In genomic region chr20:20052074-20052970, GRCh38 we compare ENCODE assay signal across 1 cellular context.
TF ChIP-seq lines count a peak whose summit lies in the region.

A gene with protein sequence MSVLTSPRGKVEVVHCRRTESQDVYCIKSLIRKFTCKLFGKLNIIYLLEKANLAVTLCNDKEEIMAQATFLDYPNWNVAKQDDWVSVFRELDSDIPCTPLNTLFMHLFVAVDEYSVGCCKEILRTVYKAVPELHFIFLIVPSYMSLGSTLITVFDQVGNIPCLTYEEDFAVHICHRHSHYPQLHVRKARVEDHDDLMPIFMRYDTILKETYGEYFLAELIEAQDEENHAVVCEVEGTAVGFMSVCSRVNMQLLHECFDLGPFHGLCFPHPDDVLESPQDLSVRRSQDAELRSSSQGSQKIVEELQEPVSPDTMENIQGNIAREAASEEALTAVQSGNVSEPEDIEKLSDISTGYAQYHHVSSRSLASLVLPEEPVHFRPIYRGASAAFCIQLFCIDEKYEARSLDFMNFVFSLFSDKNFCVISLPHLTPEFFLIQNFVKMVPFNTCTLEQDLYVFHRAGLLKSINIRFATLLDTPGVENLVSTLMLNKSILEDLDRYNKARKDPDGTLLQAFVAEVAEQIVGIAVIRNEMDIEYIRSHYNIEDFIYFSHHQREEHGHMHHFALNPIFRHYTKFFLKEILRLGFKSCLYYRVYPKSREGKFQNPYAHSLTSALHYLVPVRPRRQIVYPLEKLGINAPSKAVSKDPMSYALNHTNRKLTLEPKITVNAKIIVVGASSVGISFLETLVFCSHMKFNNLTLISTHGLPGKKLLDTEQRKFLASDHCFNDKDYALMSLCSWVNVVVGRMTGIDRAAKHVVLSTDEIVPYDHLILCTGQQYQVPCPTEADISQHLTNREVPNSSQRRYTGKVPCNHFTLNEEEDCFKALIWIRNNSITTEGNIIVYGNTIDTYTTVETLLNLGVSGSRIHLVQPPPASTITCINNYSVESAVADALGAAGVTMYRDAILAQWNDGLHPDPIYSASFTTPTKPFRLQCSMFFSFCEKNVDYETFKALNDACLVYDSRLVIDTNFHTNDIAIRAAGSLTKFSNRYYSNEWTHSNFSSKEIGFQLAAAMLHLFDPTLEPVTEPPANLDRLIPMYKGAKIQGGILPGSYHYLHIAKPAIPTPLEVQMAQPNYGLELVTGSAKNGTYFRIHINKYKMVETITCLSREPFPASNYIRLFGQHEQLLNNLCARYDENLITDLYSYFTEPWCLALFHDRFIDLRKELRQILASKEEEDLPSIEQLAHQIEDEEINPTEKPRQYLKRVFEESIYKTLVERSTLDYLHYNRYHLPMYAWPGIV (plus strand): TSS chr20:20052532. CDS start chr20:20056654, 4,122 bp downstream.
TSS of gene CRNKL1 (minus strand) at chr20:20052466. CDS start at chr20:20052342, 124 bp downstream.

TF ChIP-seq in K562, 482 proteins besides CTCF, POLR2A, EP300 and RAD21 (continued from another document and continues in another):
- no peak for TF ChIP-seq CEBPZ (IDR thresholded peaks at IDR 0.05; ENCODE audit: borderline replicate concordance, low read depth, low read length)
- TF ChIP-seq UBTF (IDR thresholded peaks at IDR 0.05; ENCODE audit: borderline replicate concordance in 1 of 2, low read depth in 2 of 2, low read length in 2 of 2) = 0 out of 4 replicates have a peak, but pooled peaks of 1 of the 2 experiments have one; percentile 15
- no peak for TF ChIP-seq ZFP30 (CRISPR knock-in tag; IDR thresholded peaks at IDR 0.05; ENCODE audit: borderline replicate concordance)
- TF ChIP-seq SIN3B (IDR thresholded peaks at IDR 0.05; ENCODE audit: low read depth) = peak; percentile 58; the same call in 1 of the 2 replicates
- TF ChIP-seq YY1 (IDR thresholded peaks at IDR 0.05; ENCODE audit: borderline replicate concordance in 1 of 3, control insufficient read depth in 1 of 3, extremely low read depth in 1 of 3, insufficient read depth in 3 of 3, insufficient read length in 1 of 3, insufficient replicate concordance in 2 of 3, low read depth in 1 of 3, low read length in 2 of 3) = peak in 2 of 3 experiments; percentile 53 to 75
- TF ChIP-seq ATF1 (CRISPR knock-in tag; IDR thresholded peaks at IDR 0.05) = no peak
- TF ChIP-seq ATF1 (tag; IDR thresholded peaks at IDR 0.05) = peak; percentile 94
- no peak for TF ChIP-seq ZNF280B (CRISPR knock-in tag; IDR thresholded peaks at IDR 0.05)
- TF ChIP-seq, protein P1, sequence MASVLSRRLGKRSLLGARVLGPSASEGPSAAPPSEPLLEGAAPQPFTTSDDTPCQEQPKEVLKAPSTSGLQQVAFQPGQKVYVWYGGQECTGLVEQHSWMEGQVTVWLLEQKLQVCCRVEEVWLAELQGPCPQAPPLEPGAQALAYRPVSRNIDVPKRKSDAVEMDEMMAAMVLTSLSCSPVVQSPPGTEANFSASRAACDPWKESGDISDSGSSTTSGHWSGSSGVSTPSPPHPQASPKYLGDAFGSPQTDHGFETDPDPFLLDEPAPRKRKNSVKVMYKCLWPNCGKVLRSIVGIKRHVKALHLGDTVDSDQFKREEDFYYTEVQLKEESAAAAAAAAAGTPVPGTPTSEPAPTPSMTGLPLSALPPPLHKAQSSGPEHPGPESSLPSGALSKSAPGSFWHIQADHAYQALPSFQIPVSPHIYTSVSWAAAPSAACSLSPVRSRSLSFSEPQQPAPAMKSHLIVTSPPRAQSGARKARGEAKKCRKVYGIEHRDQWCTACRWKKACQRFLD (CRISPR knock-in tag; IDR thresholded peaks at IDR 0.05) = no peak
- TF ChIP-seq, protein P2, sequence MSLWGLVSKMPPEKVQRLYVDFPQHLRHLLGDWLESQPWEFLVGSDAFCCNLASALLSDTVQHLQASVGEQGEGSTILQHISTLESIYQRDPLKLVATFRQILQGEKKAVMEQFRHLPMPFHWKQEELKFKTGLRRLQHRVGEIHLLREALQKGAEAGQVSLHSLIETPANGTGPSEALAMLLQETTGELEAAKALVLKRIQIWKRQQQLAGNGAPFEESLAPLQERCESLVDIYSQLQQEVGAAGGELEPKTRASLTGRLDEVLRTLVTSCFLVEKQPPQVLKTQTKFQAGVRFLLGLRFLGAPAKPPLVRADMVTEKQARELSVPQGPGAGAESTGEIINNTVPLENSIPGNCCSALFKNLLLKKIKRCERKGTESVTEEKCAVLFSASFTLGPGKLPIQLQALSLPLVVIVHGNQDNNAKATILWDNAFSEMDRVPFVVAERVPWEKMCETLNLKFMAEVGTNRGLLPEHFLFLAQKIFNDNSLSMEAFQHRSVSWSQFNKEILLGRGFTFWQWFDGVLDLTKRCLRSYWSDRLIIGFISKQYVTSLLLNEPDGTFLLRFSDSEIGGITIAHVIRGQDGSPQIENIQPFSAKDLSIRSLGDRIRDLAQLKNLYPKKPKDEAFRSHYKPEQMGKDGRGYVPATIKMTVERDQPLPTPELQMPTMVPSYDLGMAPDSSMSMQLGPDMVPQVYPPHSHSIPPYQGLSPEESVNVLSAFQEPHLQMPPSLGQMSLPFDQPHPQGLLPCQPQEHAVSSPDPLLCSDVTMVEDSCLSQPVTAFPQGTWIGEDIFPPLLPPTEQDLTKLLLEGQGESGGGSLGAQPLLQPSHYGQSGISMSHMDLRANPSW (CRISPR knock-in tag; IDR thresholded peaks at IDR 0.05) = no peak
- TF ChIP-seq PTTG1 (tag; IDR thresholded peaks at IDR 0.05; ENCODE audit: low read depth) = no peak
- peak; percentile 46 to 47; a peak in 2 of 4 replicates for TF ChIP-seq SIX5 (IDR thresholded peaks at IDR 0.05; ENCODE audit: borderline replicate concordance in 1 of 2, insufficient read depth in 1 of 2, low read depth in 1 of 2, low read length in 2 of 2)
- peak; percentile 83 for TF ChIP-seq ZNF143 (CRISPR knock-in tag; IDR thresholded peaks at IDR 0.05)
- TF ChIP-seq, protein P3, sequence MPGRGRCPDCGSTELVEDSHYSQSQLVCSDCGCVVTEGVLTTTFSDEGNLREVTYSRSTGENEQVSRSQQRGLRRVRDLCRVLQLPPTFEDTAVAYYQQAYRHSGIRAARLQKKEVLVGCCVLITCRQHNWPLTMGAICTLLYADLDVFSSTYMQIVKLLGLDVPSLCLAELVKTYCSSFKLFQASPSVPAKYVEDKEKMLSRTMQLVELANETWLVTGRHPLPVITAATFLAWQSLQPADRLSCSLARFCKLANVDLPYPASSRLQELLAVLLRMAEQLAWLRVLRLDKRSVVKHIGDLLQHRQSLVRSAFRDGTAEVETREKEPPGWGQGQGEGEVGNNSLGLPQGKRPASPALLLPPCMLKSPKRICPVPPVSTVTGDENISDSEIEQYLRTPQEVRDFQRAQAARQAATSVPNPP (IDR thresholded peaks at IDR 0.05; ENCODE audit: borderline replicate concordance, insufficient read depth, insufficient read length) = no peak
- TF ChIP-seq ILF3 (IDR thresholded peaks at IDR 0.05; ENCODE audit: borderline replicate concordance) = no peak
- no peak for TF ChIP-seq ZNF311 (CRISPR knock-in tag; IDR thresholded peaks at IDR 0.05)
- TF ChIP-seq NKRF (IDR thresholded peaks at IDR 0.05; ENCODE audit: borderline replicate concordance) = peak; percentile 100
- peak; percentile 78 for TF ChIP-seq RBFOX2 (IDR thresholded peaks at IDR 0.05; ENCODE audit: low read depth, low read length)
- no peak for TF ChIP-seq ZNF76 (CRISPR knock-in tag; IDR thresholded peaks at IDR 0.05; ENCODE audit: borderline replicate concordance)
- TF ChIP-seq TEAD4 (IDR thresholded peaks at IDR 0.05; ENCODE audit: low read length) = no peak
- no peak for TF ChIP-seq TEAD4 (CRISPR knock-in tag; IDR thresholded peaks at IDR 0.05; ENCODE audit: borderline replicate concordance)
- no peak for TF ChIP-seq ZNF764 (CRISPR knock-in tag; IDR thresholded peaks at IDR 0.05; ENCODE audit: low read depth)
- TF ChIP-seq, protein P4, sequence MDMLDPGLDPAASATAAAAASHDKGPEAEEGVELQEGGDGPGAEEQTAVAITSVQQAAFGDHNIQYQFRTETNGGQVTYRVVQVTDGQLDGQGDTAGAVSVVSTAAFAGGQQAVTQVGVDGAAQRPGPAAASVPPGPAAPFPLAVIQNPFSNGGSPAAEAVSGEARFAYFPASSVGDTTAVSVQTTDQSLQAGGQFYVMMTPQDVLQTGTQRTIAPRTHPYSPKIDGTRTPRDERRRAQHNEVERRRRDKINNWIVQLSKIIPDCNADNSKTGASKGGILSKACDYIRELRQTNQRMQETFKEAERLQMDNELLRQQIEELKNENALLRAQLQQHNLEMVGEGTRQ (CRISPR knock-in tag; IDR thresholded peaks at IDR 0.05) = no peak
- peak; percentile 65 for TF ChIP-seq CREB1 (IDR thresholded peaks at IDR 0.05)
- peak; percentile 83; the same call in 1 of the 2 replicates for TF ChIP-seq CREB1 (CRISPR knock-in tag; IDR thresholded peaks at IDR 0.05)
- TF ChIP-seq, protein P5, sequence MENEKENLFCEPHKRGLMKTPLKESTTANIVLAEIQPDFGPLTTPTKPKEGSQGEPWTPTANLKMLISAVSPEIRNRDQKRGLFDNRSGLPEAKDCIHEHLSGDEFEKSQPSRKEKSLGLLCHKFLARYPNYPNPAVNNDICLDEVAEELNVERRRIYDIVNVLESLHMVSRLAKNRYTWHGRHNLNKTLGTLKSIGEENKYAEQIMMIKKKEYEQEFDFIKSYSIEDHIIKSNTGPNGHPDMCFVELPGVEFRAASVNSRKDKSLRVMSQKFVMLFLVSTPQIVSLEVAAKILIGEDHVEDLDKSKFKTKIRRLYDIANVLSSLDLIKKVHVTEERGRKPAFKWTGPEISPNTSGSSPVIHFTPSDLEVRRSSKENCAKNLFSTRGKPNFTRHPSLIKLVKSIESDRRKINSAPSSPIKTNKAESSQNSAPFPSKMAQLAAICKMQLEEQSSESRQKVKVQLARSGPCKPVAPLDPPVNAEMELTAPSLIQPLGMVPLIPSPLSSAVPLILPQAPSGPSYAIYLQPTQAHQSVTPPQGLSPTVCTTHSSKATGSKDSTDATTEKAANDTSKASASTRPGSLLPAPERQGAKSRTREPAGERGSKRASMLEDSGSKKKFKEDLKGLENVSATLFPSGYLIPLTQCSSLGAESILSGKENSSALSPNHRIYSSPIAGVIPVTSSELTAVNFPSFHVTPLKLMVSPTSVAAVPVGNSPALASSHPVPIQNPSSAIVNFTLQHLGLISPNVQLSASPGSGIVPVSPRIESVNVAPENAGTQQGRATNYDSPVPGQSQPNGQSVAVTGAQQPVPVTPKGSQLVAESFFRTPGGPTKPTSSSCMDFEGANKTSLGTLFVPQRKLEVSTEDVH (IDR thresholded peaks at IDR 0.05; ENCODE audit: low read depth, partially characterized antibody) = peak; percentile 54
- TF ChIP-seq CXXC5 (CRISPR knock-in tag; IDR thresholded peaks at IDR 0.05) = peak; percentile 72
